In genomic region chr12:6070472-6071257, GRCh38 we compare ENCODE assay signal across 1 cellular context.
TF ChIP-seq lines count a peak whose summit lies in the region.

No MANE protein-coding gene starts in this region.

TF ChIP-seq in liver, 16 proteins besides CTCF, POLR2A, EP300 and RAD21 (continued from another document):
- TF ChIP-seq REST (IDR thresholded peaks at IDR 0.05): peak; percentile 84
- TF ChIP-seq ATF3 (IDR thresholded peaks at IDR 0.05): peak; percentile 73
- TF ChIP-seq JUND (IDR thresholded peaks at IDR 0.05): peak; percentile 89 to 95
- peak in 1 of 2 donors; percentile 70 for TF ChIP-seq GABPA (IDR thresholded peaks at IDR 0.05 in 1 of 2, conservative IDR thresholded peaks at IDR 0.05 in 1 of 2)
- peak; percentile 99 for TF ChIP-seq SP1 (IDR thresholded peaks at IDR 0.05)
- peak; percentile 70 to 93 for TF ChIP-seq EGR1 (IDR thresholded peaks at IDR 0.05; ENCODE audit: low read depth in 2 of 2)
